Comparison of ENCODE assay signal across 15 cellular contexts in genomic region chr15:93130111-93130510, GRCh38.
"Had no signal": no experiment of that assay in that cellular context is flagged by ENCODE, and none has a peak within 500 bp of the region (broad histone marks: within the 10 kb centered on the region; RNA-seq: fewer than 3 reads in every experiment).

No MANE protein-coding gene starts in this region.

- ATAC-seq: gastroesophageal sphincter, right cardiac atrium had no signal

- H3K4me1 Mint-ChIP-seq: naive B cell had no signal

- H3K36me3 Mint-ChIP-seq: naive B cell had no signal

- H3K27ac Mint-ChIP-seq: naive B cell had no signal

- H3K27me3 Mint-ChIP-seq: naive B cell had no signal

- DNase-seq: colonic mucosa; dermis blood vessel endothelial cell; esophagus squamous epithelium; foreskin fibroblast; glutamatergic neuron; islet precursor cell; left ventricle myocardium inferior; mesendoderm; naive B cell; right cardiac atrium; stimulated activated CD4-positive, alpha-beta T cell treated with anti-CD3 and anti-CD28 coated beads, Interleukin-2, amount 100 ng/mL, for 48 hours; stimulated activated naive CD4-positive, alpha-beta T cell treated with Interleukin-2 at 50 U/mL for 16 hours; trophoblast cell had no signal

- H3K4me3 Mint-ChIP-seq: naive B cell, nephron had no signal
